In the genomic region with DNA sequence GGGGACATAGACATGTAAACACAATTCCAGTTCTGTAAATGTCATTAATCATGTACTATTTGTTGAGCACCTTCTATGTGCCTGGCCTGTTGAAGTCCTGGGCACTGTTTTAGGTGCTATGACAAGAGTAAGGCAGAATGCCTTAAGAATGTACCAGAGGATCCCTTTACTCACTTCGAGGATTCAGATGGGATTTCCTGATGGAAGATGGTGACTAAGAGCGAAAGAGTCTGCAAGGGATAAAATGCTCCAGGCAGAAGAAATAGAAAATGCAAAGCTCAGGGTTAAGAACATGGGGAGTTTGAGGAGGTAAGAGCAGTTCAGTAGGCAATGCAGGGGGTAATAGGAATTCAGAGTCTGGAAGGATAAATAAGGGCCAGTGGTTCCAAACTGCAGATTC, we compare ENCODE assay signal across 13 cellular contexts.
"Had no signal": no experiment of that assay in that cellular context is flagged by ENCODE, and none has a peak within 500 bp of the region (broad histone marks: within the 10 kb centered on the region; RNA-seq: fewer than 3 reads in every experiment).

No MANE protein-coding gene starts in this region.

- FAIRE-seq: endothelial cell of umbilical vein had no signal

- H2AFZ ChIP-seq: parathyroid adenoma had no signal

- H3K27ac ChIP-seq: parathyroid adenoma had no signal

- H3K79me2 ChIP-seq: parathyroid adenoma had no signal

- H3K4me3 ChIP-seq: left lung, mucosa of descending colon had no signal

- DNase-seq: activated CD4-positive, alpha-beta T cell treated with anti-CD3 and anti-CD28 coated beads, Interleukin-2, amount 50 U/mL, for 1 hour; activated CD8-positive, alpha-beta memory T cell treated with anti-CD3 and anti-CD28 coated beads for 24 hours; activated gamma-delta T cell treated with Interleukin-2 at 50 U/mL for 16 hours; effector CD8-positive, alpha-beta T cell; islet precursor cell; left lung; mucosa of descending colon; naive thymus-derived CD4-positive, alpha-beta T cell; stimulated activated CD4-positive, alpha-beta T cell treated with anti-CD3 and anti-CD28 coated beads, Interleukin-4, amount 100 ng/mL, for 4 hours; stimulated activated CD8-positive, alpha-beta memory T cell treated with anti-CD3 and anti-CD28 coated beads, Interleukin-4, amount 100 ng/mL, for 48 hours; stimulated activated naive CD4-positive, alpha-beta T cell treated with Interleukin-2 at 50 U/mL for 16 hours had no signal

- H3K9me3 ChIP-seq: left lung, mucosa of descending colon had no signal

- H3K27me3 ChIP-seq: left lung had no signal

- ATAC-seq: naive thymus-derived CD4-positive, alpha-beta T cell had no signal

- H3K36me3 ChIP-seq: left lung had no signal

- H3K4me1 ChIP-seq: left lung, parathyroid adenoma had no signal

- H3K9ac ChIP-seq: parathyroid adenoma had no signal
